ENCODE assay signal across 1 cellular context in the genomic region with DNA sequence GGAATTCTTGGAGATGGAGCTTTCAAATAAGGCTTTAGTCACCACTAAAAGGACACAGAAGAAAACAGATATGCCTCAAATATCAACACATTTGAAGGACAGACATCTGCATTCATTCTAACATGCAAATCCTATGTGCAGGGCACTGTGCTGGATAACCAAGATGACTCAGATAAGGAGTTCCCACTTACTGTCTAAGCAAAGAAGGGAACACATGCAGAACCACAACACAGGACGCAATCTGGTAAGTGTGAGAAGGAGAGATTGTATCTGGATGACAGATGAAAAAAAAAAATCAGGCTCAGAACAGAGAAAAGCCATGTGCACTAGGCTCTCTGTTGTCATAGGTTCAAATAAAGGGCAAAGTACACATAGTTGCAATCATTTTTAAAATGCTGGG.
TF ChIP-seq lines count a peak whose summit lies in the region.

No MANE protein-coding gene starts in this region.

TF ChIP-seq in SK-N-SH, 30 proteins besides CTCF, POLR2A, EP300 and RAD21 (continued from another document):
- TF ChIP-seq, protein P1, sequence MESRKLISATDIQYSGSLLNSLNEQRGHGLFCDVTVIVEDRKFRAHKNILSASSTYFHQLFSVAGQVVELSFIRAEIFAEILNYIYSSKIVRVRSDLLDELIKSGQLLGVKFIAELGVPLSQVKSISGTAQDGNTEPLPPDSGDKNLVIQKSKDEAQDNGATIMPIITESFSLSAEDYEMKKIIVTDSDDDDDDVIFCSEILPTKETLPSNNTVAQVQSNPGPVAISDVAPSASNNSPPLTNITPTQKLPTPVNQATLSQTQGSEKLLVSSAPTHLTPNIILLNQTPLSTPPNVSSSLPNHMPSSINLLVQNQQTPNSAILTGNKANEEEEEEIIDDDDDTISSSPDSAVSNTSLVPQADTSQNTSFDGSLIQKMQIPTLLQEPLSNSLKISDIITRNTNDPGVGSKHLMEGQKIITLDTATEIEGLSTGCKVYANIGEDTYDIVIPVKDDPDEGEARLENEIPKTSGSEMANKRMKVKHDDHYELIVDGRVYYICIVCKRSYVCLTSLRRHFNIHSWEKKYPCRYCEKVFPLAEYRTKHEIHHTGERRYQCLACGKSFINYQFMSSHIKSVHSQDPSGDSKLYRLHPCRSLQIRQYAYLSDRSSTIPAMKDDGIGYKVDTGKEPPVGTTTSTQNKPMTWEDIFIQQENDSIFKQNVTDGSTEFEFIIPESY (IDR thresholded peaks at IDR 0.05; ENCODE audit: borderline replicate concordance, low read depth): no peak
- TF ChIP-seq YY1 (IDR thresholded peaks at IDR 0.05; ENCODE audit: low read depth) (no peak), IRF3 (IDR thresholded peaks at IDR 0.05; ENCODE audit: low read depth, low read length) (no peak)
- TF ChIP-seq, protein P2, sequence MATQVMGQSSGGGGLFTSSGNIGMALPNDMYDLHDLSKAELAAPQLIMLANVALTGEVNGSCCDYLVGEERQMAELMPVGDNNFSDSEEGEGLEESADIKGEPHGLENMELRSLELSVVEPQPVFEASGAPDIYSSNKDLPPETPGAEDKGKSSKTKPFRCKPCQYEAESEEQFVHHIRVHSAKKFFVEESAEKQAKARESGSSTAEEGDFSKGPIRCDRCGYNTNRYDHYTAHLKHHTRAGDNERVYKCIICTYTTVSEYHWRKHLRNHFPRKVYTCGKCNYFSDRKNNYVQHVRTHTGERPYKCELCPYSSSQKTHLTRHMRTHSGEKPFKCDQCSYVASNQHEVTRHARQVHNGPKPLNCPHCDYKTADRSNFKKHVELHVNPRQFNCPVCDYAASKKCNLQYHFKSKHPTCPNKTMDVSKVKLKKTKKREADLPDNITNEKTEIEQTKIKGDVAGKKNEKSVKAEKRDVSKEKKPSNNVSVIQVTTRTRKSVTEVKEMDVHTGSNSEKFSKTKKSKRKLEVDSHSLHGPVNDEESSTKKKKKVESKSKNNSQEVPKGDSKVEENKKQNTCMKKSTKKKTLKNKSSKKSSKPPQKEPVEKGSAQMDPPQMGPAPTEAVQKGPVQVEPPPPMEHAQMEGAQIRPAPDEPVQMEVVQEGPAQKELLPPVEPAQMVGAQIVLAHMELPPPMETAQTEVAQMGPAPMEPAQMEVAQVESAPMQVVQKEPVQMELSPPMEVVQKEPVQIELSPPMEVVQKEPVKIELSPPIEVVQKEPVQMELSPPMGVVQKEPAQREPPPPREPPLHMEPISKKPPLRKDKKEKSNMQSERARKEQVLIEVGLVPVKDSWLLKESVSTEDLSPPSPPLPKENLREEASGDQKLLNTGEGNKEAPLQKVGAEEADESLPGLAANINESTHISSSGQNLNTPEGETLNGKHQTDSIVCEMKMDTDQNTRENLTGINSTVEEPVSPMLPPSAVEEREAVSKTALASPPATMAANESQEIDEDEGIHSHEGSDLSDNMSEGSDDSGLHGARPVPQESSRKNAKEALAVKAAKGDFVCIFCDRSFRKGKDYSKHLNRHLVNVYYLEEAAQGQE (IDR thresholded peaks at IDR 0.05; ENCODE audit: low read depth, low read length): no peak
TF ChIP-seq in SK-N-SH: peak in this region for 6.
